Comparison of ENCODE assay signal across 2 cellular contexts in the genomic region with DNA sequence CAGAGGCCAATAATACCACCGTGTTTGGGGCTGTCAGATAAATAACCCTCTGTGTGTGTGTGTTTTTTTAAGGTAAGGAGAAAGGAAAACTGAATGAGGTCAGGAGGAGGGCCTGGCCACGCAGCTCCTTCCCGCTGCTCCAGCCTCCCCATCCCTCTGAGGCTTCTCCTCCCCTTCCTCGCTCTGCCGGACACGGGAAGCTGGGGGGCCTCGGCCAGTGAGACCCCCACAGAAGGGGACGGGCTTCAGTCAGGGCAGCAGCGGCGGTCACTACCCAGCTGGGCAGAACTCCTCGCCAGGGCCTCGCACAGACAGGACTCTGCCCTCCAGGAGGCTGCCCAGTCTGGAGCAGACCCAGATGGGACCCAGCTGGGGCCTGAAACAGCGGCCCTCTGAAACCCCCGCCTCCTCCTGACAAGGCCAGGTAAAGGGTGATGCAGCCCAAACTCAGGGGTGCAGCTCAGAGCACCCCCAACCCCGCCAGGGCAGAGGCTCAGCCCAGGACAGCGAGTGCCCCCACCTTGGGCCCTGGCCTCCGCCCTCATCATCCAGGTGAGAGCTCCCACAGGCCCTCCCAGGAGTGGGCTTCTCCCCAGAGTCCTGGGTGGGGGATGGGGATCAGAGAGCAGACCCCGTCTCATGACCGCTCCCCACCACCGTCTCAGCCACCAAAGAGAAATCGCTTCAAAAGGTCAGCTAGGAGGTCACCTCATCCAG.
TF ChIP-seq lines count a peak whose summit lies in the region.

No MANE protein-coding gene starts in this region.

TF ChIP-seq in GM23338, 12 proteins besides CTCF, POLR2A, EP300 and RAD21 (continued from another document):
- TF ChIP-seq, protein P1, sequence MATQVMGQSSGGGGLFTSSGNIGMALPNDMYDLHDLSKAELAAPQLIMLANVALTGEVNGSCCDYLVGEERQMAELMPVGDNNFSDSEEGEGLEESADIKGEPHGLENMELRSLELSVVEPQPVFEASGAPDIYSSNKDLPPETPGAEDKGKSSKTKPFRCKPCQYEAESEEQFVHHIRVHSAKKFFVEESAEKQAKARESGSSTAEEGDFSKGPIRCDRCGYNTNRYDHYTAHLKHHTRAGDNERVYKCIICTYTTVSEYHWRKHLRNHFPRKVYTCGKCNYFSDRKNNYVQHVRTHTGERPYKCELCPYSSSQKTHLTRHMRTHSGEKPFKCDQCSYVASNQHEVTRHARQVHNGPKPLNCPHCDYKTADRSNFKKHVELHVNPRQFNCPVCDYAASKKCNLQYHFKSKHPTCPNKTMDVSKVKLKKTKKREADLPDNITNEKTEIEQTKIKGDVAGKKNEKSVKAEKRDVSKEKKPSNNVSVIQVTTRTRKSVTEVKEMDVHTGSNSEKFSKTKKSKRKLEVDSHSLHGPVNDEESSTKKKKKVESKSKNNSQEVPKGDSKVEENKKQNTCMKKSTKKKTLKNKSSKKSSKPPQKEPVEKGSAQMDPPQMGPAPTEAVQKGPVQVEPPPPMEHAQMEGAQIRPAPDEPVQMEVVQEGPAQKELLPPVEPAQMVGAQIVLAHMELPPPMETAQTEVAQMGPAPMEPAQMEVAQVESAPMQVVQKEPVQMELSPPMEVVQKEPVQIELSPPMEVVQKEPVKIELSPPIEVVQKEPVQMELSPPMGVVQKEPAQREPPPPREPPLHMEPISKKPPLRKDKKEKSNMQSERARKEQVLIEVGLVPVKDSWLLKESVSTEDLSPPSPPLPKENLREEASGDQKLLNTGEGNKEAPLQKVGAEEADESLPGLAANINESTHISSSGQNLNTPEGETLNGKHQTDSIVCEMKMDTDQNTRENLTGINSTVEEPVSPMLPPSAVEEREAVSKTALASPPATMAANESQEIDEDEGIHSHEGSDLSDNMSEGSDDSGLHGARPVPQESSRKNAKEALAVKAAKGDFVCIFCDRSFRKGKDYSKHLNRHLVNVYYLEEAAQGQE (IDR thresholded peaks at IDR 0.05; ENCODE audit: unreplicated experiment): no peak
- TF ChIP-seq ZNF114 (CRISPR knock-in tag; IDR thresholded peaks at IDR 0.05) (no peak), NANOG (IDR thresholded peaks at IDR 0.05; ENCODE audit: borderline replicate concordance) (no peak)
- TF ChIP-seq, protein P2, sequence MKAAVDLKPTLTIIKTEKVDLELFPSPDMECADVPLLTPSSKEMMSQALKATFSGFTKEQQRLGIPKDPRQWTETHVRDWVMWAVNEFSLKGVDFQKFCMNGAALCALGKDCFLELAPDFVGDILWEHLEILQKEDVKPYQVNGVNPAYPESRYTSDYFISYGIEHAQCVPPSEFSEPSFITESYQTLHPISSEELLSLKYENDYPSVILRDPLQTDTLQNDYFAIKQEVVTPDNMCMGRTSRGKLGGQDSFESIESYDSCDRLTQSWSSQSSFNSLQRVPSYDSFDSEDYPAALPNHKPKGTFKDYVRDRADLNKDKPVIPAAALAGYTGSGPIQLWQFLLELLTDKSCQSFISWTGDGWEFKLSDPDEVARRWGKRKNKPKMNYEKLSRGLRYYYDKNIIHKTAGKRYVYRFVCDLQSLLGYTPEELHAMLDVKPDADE (IDR thresholded peaks at IDR 0.05): no peak

TF ChIP-seq in WTC11, 78 proteins besides CTCF, POLR2A, EP300 and RAD21 (continued from another document):
- TF ChIP-seq, protein P3, sequence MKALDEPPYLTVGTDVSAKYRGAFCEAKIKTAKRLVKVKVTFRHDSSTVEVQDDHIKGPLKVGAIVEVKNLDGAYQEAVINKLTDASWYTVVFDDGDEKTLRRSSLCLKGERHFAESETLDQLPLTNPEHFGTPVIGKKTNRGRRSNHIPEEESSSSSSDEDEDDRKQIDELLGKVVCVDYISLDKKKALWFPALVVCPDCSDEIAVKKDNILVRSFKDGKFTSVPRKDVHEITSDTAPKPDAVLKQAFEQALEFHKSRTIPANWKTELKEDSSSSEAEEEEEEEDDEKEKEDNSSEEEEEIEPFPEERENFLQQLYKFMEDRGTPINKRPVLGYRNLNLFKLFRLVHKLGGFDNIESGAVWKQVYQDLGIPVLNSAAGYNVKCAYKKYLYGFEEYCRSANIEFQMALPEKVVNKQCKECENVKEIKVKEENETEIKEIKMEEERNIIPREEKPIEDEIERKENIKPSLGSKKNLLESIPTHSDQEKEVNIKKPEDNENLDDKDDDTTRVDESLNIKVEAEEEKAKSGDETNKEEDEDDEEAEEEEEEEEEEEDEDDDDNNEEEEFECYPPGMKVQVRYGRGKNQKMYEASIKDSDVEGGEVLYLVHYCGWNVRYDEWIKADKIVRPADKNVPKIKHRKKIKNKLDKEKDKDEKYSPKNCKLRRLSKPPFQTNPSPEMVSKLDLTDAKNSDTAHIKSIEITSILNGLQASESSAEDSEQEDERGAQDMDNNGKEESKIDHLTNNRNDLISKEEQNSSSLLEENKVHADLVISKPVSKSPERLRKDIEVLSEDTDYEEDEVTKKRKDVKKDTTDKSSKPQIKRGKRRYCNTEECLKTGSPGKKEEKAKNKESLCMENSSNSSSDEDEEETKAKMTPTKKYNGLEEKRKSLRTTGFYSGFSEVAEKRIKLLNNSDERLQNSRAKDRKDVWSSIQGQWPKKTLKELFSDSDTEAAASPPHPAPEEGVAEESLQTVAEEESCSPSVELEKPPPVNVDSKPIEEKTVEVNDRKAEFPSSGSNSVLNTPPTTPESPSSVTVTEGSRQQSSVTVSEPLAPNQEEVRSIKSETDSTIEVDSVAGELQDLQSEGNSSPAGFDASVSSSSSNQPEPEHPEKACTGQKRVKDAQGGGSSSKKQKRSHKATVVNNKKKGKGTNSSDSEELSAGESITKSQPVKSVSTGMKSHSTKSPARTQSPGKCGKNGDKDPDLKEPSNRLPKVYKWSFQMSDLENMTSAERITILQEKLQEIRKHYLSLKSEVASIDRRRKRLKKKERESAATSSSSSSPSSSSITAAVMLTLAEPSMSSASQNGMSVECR (CRISPR knock-in tag; IDR thresholded peaks at IDR 0.05; ENCODE audit: borderline replicate concordance): no peak
- no peak for TF ChIP-seq EMX1 (CRISPR knock-in tag; IDR thresholded peaks at IDR 0.05)
- TF ChIP-seq NR2C2 (CRISPR knock-in tag; IDR thresholded peaks at IDR 0.05): no peak
- TF ChIP-seq, protein P4, sequence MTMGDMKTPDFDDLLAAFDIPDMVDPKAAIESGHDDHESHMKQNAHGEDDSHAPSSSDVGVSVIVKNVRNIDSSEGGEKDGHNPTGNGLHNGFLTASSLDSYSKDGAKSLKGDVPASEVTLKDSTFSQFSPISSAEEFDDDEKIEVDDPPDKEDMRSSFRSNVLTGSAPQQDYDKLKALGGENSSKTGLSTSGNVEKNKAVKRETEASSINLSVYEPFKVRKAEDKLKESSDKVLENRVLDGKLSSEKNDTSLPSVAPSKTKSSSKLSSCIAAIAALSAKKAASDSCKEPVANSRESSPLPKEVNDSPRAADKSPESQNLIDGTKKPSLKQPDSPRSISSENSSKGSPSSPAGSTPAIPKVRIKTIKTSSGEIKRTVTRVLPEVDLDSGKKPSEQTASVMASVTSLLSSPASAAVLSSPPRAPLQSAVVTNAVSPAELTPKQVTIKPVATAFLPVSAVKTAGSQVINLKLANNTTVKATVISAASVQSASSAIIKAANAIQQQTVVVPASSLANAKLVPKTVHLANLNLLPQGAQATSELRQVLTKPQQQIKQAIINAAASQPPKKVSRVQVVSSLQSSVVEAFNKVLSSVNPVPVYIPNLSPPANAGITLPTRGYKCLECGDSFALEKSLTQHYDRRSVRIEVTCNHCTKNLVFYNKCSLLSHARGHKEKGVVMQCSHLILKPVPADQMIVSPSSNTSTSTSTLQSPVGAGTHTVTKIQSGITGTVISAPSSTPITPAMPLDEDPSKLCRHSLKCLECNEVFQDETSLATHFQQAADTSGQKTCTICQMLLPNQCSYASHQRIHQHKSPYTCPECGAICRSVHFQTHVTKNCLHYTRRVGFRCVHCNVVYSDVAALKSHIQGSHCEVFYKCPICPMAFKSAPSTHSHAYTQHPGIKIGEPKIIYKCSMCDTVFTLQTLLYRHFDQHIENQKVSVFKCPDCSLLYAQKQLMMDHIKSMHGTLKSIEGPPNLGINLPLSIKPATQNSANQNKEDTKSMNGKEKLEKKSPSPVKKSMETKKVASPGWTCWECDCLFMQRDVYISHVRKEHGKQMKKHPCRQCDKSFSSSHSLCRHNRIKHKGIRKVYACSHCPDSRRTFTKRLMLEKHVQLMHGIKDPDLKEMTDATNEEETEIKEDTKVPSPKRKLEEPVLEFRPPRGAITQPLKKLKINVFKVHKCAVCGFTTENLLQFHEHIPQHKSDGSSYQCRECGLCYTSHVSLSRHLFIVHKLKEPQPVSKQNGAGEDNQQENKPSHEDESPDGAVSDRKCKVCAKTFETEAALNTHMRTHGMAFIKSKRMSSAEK (CRISPR knock-in tag; IDR thresholded peaks at IDR 0.05; ENCODE audit: borderline replicate concordance): no peak
- TF ChIP-seq, protein P5, sequence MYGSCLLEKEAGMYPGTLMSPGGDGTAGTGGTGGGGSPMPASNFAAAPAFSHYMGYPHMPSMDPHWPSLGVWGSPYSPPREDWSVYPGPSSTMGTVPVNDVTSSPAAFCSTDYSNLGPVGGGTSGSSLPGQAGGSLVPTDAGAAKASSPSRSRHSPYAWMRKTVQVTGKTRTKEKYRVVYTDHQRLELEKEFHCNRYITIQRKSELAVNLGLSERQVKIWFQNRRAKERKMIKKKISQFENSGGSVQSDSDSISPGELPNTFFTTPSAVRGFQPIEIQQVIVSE (CRISPR knock-in tag; IDR thresholded peaks at IDR 0.05; ENCODE audit: borderline replicate concordance): no peak
- no peak for TF ChIP-seq ZNF121 (CRISPR knock-in tag; IDR thresholded peaks at IDR 0.05)
- TF ChIP-seq, protein P6, sequence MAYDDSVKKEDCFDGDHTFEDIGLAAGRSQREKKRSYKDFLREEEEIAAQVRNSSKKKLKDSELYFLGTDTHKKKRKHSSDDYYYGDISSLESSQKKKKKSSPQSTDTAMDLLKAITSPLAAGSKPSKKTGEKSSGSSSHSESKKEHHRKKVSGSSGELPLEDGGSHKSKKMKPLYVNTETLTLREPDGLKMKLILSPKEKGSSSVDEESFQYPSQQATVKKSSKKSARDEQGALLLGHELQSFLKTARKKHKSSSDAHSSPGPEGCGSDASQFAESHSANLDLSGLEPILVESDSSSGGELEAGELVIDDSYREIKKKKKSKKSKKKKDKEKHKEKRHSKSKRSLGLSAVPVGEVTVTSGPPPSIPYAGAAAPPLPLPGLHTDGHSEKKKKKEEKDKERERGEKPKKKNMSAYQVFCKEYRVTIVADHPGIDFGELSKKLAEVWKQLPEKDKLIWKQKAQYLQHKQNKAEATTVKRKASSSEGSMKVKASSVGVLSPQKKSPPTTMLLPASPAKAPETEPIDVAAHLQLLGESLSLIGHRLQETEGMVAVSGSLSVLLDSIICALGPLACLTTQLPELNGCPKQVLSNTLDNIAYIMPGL (CRISPR knock-in tag; IDR thresholded peaks at IDR 0.05): no peak
- no peak for TF ChIP-seq OVOL2 (CRISPR knock-in tag; IDR thresholded peaks at IDR 0.05; ENCODE audit: borderline replicate concordance)
- TF ChIP-seq, protein P7, sequence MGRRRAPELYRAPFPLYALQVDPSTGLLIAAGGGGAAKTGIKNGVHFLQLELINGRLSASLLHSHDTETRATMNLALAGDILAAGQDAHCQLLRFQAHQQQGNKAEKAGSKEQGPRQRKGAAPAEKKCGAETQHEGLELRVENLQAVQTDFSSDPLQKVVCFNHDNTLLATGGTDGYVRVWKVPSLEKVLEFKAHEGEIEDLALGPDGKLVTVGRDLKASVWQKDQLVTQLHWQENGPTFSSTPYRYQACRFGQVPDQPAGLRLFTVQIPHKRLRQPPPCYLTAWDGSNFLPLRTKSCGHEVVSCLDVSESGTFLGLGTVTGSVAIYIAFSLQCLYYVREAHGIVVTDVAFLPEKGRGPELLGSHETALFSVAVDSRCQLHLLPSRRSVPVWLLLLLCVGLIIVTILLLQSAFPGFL (CRISPR knock-in tag; IDR thresholded peaks at IDR 0.05; ENCODE audit: borderline replicate concordance): no peak
- no peak for TF ChIP-seq GTF2I (CRISPR knock-in tag; conservative IDR thresholded peaks at IDR 0.05)
- TF ChIP-seq MYBL2 (CRISPR knock-in tag; IDR thresholded peaks at IDR 0.05): no peak
- TF ChIP-seq GRHL2 (CRISPR knock-in tag; IDR thresholded peaks at IDR 0.05; ENCODE audit: insufficient replicate concordance, severe bottlenecking): no peak
- TF ChIP-seq KAT7 (CRISPR knock-in tag; IDR thresholded peaks at IDR 0.05; ENCODE audit: borderline replicate concordance): no peak
- TF ChIP-seq NR3C1 (CRISPR knock-in tag; conservative IDR thresholded peaks at IDR 0.05; ENCODE audit: low read depth): no peak
TF ChIP-seq in WTC11: peak in this region for 0.
